8 cellular contexts compared by ENCODE assay signal in the genomic region with DNA sequence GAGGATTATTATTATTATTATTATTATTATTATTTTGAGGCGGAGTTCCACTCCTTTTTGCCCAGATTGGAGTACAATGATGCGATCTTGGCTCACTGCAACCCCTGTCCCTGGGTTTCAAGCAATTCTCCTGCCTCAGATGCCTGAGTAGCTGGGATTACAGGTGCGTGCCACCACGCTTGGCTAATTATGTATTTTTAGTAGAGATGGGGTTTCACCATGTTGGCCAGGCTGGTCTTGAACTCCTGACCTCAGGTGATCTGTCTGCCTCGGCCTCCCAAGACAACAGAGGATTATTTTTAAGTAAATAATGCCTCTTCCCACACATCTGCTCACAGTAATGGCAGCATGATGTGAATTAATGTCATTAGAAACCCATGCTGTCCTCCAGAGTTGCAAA. TPM values are rescaled to one million over a fixed set of nuclear protein-coding genes. Genes with fewer than 3 reads are reported as not detected.
DNase-seq lines count a peak whose midpoint lies in the region; ATAC-seq and TF ChIP-seq lines count a peak whose summit lies in the region.
"Not testable (repeated sequence)": the region's sequence is repeated elsewhere in the genome, so short reads cannot be mapped to it uniquely, and the experiment has no call there.

No MANE protein-coding gene starts in this region.

- H3K4me3 Mint-ChIP-seq in activated CD8-positive, alpha-beta T cell treated with anti-CD3 and anti-CD28 coated beads, Interleukin-2, amount 10 ng/mL, durations not matched to agents 7 days and 5 days; central memory CD8-positive, alpha-beta T cell; stimulated activated naive CD8-positive, alpha-beta T cell treated with anti-CD3 and anti-CD28 coated beads, Interleukin-15, Interleukin-2, amounts not matched to agents 100 ng/mL and 50 ng/mL, for 24 hours: not testable (repeated sequence)

- H3K4me3 ChIP-seq in HUES48 (ENCODE audit: low read depth, low read length); gastroesophageal sphincter; muscle layer of duodenum (ENCODE audit: low read depth in 1 of 2, low read length in 2 of 2); vagina: not testable (repeated sequence)

- not testable (repeated sequence) for DNase-seq in activated CD8-positive, alpha-beta T cell treated with anti-CD3 and anti-CD28 coated beads, Interleukin-2, amount 10 ng/mL, durations not matched to agents 7 days and 5 days; central memory CD8-positive, alpha-beta T cell (ENCODE audit: low spot score in 2 of 2); vagina (ENCODE audit: extremely low spot score in 2 of 2)

- CTCF ChIA-PET in activated CD8-positive, alpha-beta T cell treated with anti-CD3 and anti-CD28 coated beads, Interleukin-2, amount 10 ng/mL, durations not matched to agents 7 days and 5 days (lab: Charles Lee), result interaction anchor here (0.6 to 9.6 kb wide), 56 partner anchors 9 to 840 kb away, joined by 3 to 281 read pairs (median 6); a partner anchor contains a TSS

- H3K27ac Mint-ChIP-seq in activated CD8-positive, alpha-beta T cell treated with anti-CD3 and anti-CD28 coated beads, Interleukin-2, amount 10 ng/mL, durations not matched to agents 7 days and 5 days, result peak overlapping the region; percentile 12
- peak overlapping the region; percentile 63 for H3K27ac Mint-ChIP-seq in central memory CD8-positive, alpha-beta T cell (ENCODE audit: low read depth)
- H3K27ac Mint-ChIP-seq in stimulated activated naive CD8-positive, alpha-beta T cell treated with anti-CD3 and anti-CD28 coated beads, Interleukin-15, Interleukin-2, amounts not matched to agents 100 ng/mL and 50 ng/mL, for 24 hours, result peak overlapping the region; percentile 41

- H3K27me3 ChIP-seq in HUES48 (ENCODE audit: control insufficient read depth, insufficient read depth, low read length); gastroesophageal sphincter; muscle layer of duodenum (ENCODE audit: low read depth, low read length); vagina: not testable (repeated sequence)

- WGBS in gastroesophageal sphincter (ENCODE audit: low coverage in 1 of 2), 2 donors, result 46 to 54% methylated on average over 4 of the region's 5 CpGs

- not testable (repeated sequence) for H3K4me1 ChIP-seq in HUES48 (ENCODE audit: control insufficient read depth, insufficient read depth, low read length)
- peaks cover 10 to 50% (median 12%) of the 10 kb centered on the region in 3 donors for H3K4me1 ChIP-seq in gastroesophageal sphincter
- peaks cover 15 to 32% of the 10 kb centered on the region in 2 donors for H3K4me1 ChIP-seq in muscle layer of duodenum (ENCODE audit: control insufficient read depth in 1 of 2, insufficient read depth in 2 of 2, low read length in 2 of 2)
- peaks cover 32% of the 10 kb centered on the region for H3K4me1 ChIP-seq in vagina

- H3K27me3 Mint-ChIP-seq in activated CD8-positive, alpha-beta T cell treated with anti-CD3 and anti-CD28 coated beads, Interleukin-2, amount 10 ng/mL, durations not matched to agents 7 days and 5 days (ENCODE audit: low read depth); central memory CD8-positive, alpha-beta T cell; stimulated activated naive CD8-positive, alpha-beta T cell treated with anti-CD3 and anti-CD28 coated beads, Interleukin-15, Interleukin-2, amounts not matched to agents 100 ng/mL and 50 ng/mL, for 24 hours: not testable (repeated sequence)

- not testable (repeated sequence) for TF ChIP-seq CTCF in gastroesophageal sphincter (IDR thresholded peaks at IDR 0.05); vagina (IDR thresholded peaks at IDR 0.05)

- intact Hi-C loops in vagina (cut with DNase I), result loop anchor here (5.0 kb wide), 1 partner anchor 275 kb away; a partner anchor contains a TSS

- TF ChIP-seq EP300 in gastroesophageal sphincter (IDR thresholded peaks at IDR 0.05), result not testable (repeated sequence)

- H3K36me3 Mint-ChIP-seq in activated CD8-positive, alpha-beta T cell treated with anti-CD3 and anti-CD28 coated beads, Interleukin-2, amount 10 ng/mL, durations not matched to agents 7 days and 5 days (ENCODE audit: low read depth), result peaks cover 42% of the 10 kb centered on the region
- not testable (repeated sequence) for H3K36me3 Mint-ChIP-seq in central memory CD8-positive, alpha-beta T cell (ENCODE audit: insufficient read depth); stimulated activated naive CD8-positive, alpha-beta T cell treated with anti-CD3 and anti-CD28 coated beads, Interleukin-15, Interleukin-2, amounts not matched to agents 100 ng/mL and 50 ng/mL, for 24 hours (ENCODE audit: low read depth)

- peak; percentile 9 for ATAC-seq in GM18867 (IDR thresholded peaks at IDR 0.05; ENCODE audit: unreplicated experiment)
- not testable (repeated sequence) for ATAC-seq in activated CD8-positive, alpha-beta T cell treated with anti-CD3 and anti-CD28 coated beads, Interleukin-2, amount 10 ng/mL, durations not matched to agents 7 days and 5 days; central memory CD8-positive, alpha-beta T cell (replicated peaks; ENCODE audit: extremely low read depth, poor library complexity, severe bottlenecking)
- ATAC-seq in gastroesophageal sphincter, result peak; percentile 0

- not testable (repeated sequence) for H3K9me3 ChIP-seq in HUES48 (ENCODE audit: control insufficient read depth, insufficient read depth, low read length); gastroesophageal sphincter; muscle layer of duodenum (ENCODE audit: control insufficient read depth in 1 of 2, low read length in 2 of 2); vagina

- peaks cover 21% of the 10 kb centered on the region for H3K4me1 Mint-ChIP-seq in activated CD8-positive, alpha-beta T cell treated with anti-CD3 and anti-CD28 coated beads, Interleukin-2, amount 10 ng/mL, durations not matched to agents 7 days and 5 days (ENCODE audit: low read depth)
- H3K4me1 Mint-ChIP-seq in central memory CD8-positive, alpha-beta T cell, result peaks cover 23% of the 10 kb centered on the region
- peaks cover 16% of the 10 kb centered on the region for H3K4me1 Mint-ChIP-seq in stimulated activated naive CD8-positive, alpha-beta T cell treated with anti-CD3 and anti-CD28 coated beads, Interleukin-15, Interleukin-2, amounts not matched to agents 100 ng/mL and 50 ng/mL, for 24 hours (ENCODE audit: low read depth)

- H3K36me3 ChIP-seq in HUES48 (ENCODE audit: control insufficient read depth, insufficient read depth, low read length); muscle layer of duodenum (ENCODE audit: control insufficient read depth in 1 of 2, insufficient read depth in 2 of 2, low read length in 2 of 2); vagina: not testable (repeated sequence)
- H3K36me3 ChIP-seq in gastroesophageal sphincter, result peaks cover 6 to 28% of the 10 kb centered on the region in 2 donors

- H3K9ac ChIP-seq in HUES48 (ENCODE audit: low read depth, low read length), result not testable (repeated sequence)

- POLR2A ChIA-PET in activated CD8-positive, alpha-beta T cell treated with anti-CD3 and anti-CD28 coated beads, Interleukin-2, amount 10 ng/mL, durations not matched to agents 7 days and 5 days (lab: Charles Lee), result interaction anchor here (1.5 to 1.9 kb wide), 2 partner anchors 59 to 96 kb away, joined by 7 to 10 read pairs; a partner anchor contains a TSS

- H3K27ac ChIP-seq in HUES48 (ENCODE audit: low read depth, low read length) (peak overlapping the region; percentile 14), gastroesophageal sphincter (peak overlapping the region; percentile 49 to 85 (median 79)), muscle layer of duodenum (ENCODE audit: low read length) (peak overlapping the region; percentile 34), vagina (peak overlapping the region; percentile 61)

- not testable (repeated sequence) for H3K9me3 Mint-ChIP-seq in activated CD8-positive, alpha-beta T cell treated with anti-CD3 and anti-CD28 coated beads, Interleukin-2, amount 10 ng/mL, durations not matched to agents 7 days and 5 days (ENCODE audit: insufficient read depth); central memory CD8-positive, alpha-beta T cell; stimulated activated naive CD8-positive, alpha-beta T cell treated with anti-CD3 and anti-CD28 coated beads, Interleukin-15, Interleukin-2, amounts not matched to agents 100 ng/mL and 50 ng/mL, for 24 hours

- not testable (repeated sequence) for TF ChIP-seq POLR2A in gastroesophageal sphincter (IDR thresholded peaks at IDR 0.05); vagina (IDR thresholded peaks at IDR 0.05)

RNA-seq across cellular contexts. Expression of a gene that starts 20.5 kb away (rescaled TPM):
- total RNA-seq in activated CD8-positive, alpha-beta T cell treated with anti-CD3 and anti-CD28 coated beads, Interleukin-2, amount 10 ng/mL, durations not matched to agents 7 days and 5 days, result 10 to 100 TPM; 12.9 to 15.0 TPM
- total RNA-seq in gastroesophageal sphincter, result 1,000 to 10,000 TPM; 5,887 to 9,086 (median 7,887) TPM
- total RNA-seq in vagina, result 1,162 TPM

RNA-seq across cellular contexts. Expression of a gene that starts 52.0 kb away (rescaled TPM):
- total RNA-seq in activated CD8-positive, alpha-beta T cell treated with anti-CD3 and anti-CD28 coated beads, Interleukin-2, amount 10 ng/mL, durations not matched to agents 7 days and 5 days, result 10 to 100 TPM; 67.6 TPM
- total RNA-seq in gastroesophageal sphincter, result 10 to 100 TPM; 14.4 to 26.3 (median 22.3) TPM
- total RNA-seq in vagina, result 15.7 TPM

RNA-seq across cellular contexts. Expression of a gene that starts 58.6 kb away (rescaled TPM):
- 10 to 100 TPM; 58.5 to 62.6 TPM for total RNA-seq in activated CD8-positive, alpha-beta T cell treated with anti-CD3 and anti-CD28 coated beads, Interleukin-2, amount 10 ng/mL, durations not matched to agents 7 days and 5 days
- total RNA-seq in gastroesophageal sphincter (10 to 100 TPM; 15.0 to 27.5 (median 19.6) TPM), vagina (41.0 TPM)

Comparison
In these comparisons a context has a peak if more than half of its experiments do, and no peak if none do; other contexts are left out.
1. H3K27ac ChIP-seq: peak in every context shown above with its lines; median percentile 79 in gastroesophageal sphincter; 61 in vagina; 34 in muscle layer of duodenum; 14 in HUES48.
2. H3K27ac Mint-ChIP-seq: peak in every context shown above with its lines; median percentile 63 in central memory CD8-positive, alpha-beta T cell; 41 in stimulated activated naive CD8-positive, alpha-beta T cell treated with anti-CD3 and anti-CD28 coated beads, Interleukin-15, Interleukin-2, amounts not matched to agents 100 ng/mL and 50 ng/mL, for 24 hours; 12 in activated CD8-positive, alpha-beta T cell treated with anti-CD3 and anti-CD28 coated beads, Interleukin-2, amount 10 ng/mL, durations not matched to agents 7 days and 5 days.
3. RNA of a gene that starts 20.5 kb away (total RNA-seq): 5,887 to 9,086 TPM in gastroesophageal sphincter and 1,162 TPM in vagina (single experiment); 12.9 to 15.0 TPM in activated CD8-positive, alpha-beta T cell treated with anti-CD3 and anti-CD28 coated beads, Interleukin-2, amount 10 ng/mL, durations not matched to agents 7 days and 5 days; every median in the first group is over 10 times any median in the second.